Comparison of ENCODE assay signal across 8 cellular contexts in the genomic region with DNA sequence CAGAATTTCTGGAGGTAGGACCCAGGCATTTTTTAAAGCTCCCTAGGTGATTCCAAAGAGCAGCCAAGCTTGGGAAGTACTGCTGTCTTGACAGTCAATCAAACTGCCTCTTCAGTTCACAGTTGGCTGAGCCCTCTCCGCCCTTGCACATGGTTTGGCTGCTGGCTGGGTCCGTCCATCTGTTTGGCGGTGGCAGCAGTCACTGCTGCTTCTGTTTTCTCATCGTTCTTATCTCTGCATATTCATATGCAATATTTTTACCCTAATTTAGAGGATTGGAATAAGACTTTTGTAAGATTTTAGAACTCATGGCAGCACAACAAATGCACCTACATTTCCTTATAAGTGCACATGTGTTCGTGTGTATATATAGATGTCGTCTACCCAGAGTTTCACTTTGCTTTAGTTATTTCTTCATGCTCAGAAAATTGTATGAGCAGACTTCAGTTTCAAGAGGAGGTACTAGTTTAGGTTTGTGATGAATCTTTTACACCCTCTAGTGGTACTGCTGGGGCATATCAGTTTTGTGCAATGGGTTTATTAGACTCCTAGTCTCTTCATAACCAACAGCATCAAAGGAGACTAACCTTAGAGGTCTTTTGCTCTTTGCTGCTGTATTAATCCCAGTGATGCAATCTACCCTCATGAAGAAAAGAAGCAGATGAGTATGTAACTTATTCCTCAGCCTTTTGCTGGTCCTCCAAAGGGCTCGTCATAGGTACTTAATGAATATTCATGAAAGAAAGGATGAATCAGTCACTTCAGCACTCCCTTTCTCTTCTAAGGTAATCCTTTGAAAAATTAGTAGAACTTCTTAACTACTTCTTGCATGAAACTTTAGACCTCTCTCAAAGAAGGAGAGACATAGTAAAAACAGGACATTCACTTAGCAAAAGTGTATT. TPM values are rescaled to one million over a fixed set of nuclear protein-coding genes. Genes with fewer than 3 reads are reported as not detected.
DNase-seq lines count a peak whose midpoint lies in the region; FAIRE-seq and TF ChIP-seq lines count a peak whose summit lies in the region.

No MANE protein-coding gene starts in this region.

- H3K27ac ChIP-seq in caudate nucleus (ENCODE audit: low read depth, low read length) (peak overlapping the region; percentile 28), suprapubic skin (no peak overlapping the region)

- 17% methylated on average over 7 of the region's 7 CpGs for WGBS in suprapubic skin

- peaks cover 9% of the 10 kb centered on the region for H3K27me3 ChIP-seq in suprapubic skin

- no peak for TF ChIP-seq POLR2A in suprapubic skin (IDR thresholded peaks at IDR 0.05)

- no peaks in the 10 kb centered on the region for H3K36me3 ChIP-seq in suprapubic skin

- H3K9me3 ChIP-seq in suprapubic skin, result no peaks in the 10 kb centered on the region

- in situ Hi-C loops in KBM-7 (cut with MboI; ENCODE audit: low pct_unique_long_range_greater_than_20kb, low sequenced_read_pairs), result loop anchor here (25.0 kb wide), 1 partner anchor 769 kb away; no protein-coding TSS in a partner anchor

- peak overlapping the region; percentile 27 for H3K4me3 ChIP-seq in suprapubic skin

- TF ChIP-seq EP300 in suprapubic skin (IDR thresholded peaks at IDR 0.05), result no peak

- DNase-seq in GM04503 (ENCODE audit: low read depth) (peak; percentile 53), H4 (ENCODE audit: low spot score) (peak; percentile 74), KBM-7 (peak; percentile 83), OCI-M1 (lab: John Stamatoyannopoulos, UW) (peak; percentile 85), caudate nucleus (lab: John Stamatoyannopoulos, UW) (peak in 12 of 61 donors; percentile 8 to 69 (median 25)), left kidney (ENCODE audit: low read depth, low spot score) (peak; percentile 72), suprapubic skin (ENCODE audit: low spot score in 2 of 2) (no peak)

- peak; percentile 28 to 75 for TF ChIP-seq CTCF in suprapubic skin (IDR thresholded peaks at IDR 0.05)

- peak; percentile 94 for FAIRE-seq in A204.1 (lab: Jason Lieb, UNC)

- peaks cover 5% of the 10 kb centered on the region for H3K4me1 ChIP-seq in suprapubic skin

RNA-seq across cellular contexts. Expression of a gene that starts 44.3 kb away (rescaled TPM):
- total RNA-seq in H4 (2014; rRNA removed; shearing (Covaris generic)), result 1.3 TPM in 1 of 2 replicates, not detected in the other
- not detected for total RNA-seq in suprapubic skin

Comparison
In these comparisons a context has a peak if more than half of its experiments do, and no peak if none do; other contexts are left out.
1. DNase-seq: peak in GM04503 (single experiment), H4 (single experiment), KBM-7 (single experiment), OCI-M1 (single experiment) and left kidney (single experiment); none in suprapubic skin (0 of 2).